Comparison of ENCODE assay signal across 11 cellular contexts in genomic region chr16:67961551-67961957, GRCh38. TPM values are rescaled to one million over a fixed set of nuclear protein-coding genes. Genes with fewer than 3 reads are reported as not detected.
DNase-seq lines count a peak whose midpoint lies in the region; ATAC-seq and TF ChIP-seq lines count a peak whose summit lies in the region.
"Had no signal": no experiment of that assay in that cellular context is flagged by ENCODE, and none has a peak within 500 bp of the region (broad histone marks: within the 10 kb centered on the region; RNA-seq: fewer than 3 reads in every experiment).

No MANE protein-coding gene starts in this region.

- 2% methylated on average over 6 of the region's 13 CpGs for WGBS in mammary epithelial cell (ENCODE audit: low coverage, missing lambda C conversion rate)

- no peaks in the 10 kb centered on the region for H3K27me3 Mint-ChIP-seq in osteocyte (ENCODE audit: unreplicated experiment)

- peaks cover 34% of the 10 kb centered on the region for H3K36me3 Mint-ChIP-seq in osteocyte (ENCODE audit: unreplicated experiment)

- dilution Hi-C loops in mammary epithelial cell (cut with HindIII; ENCODE audit: low sequenced_read_pairs) = no loop called here

- no peak overlapping the region for H3K9ac ChIP-seq in mammary epithelial cell (ENCODE audit: insufficient read depth, low read length)

- peak overlapping the region; percentile 59 for H3K4me2 ChIP-seq in mammary epithelial cell (ENCODE audit: insufficient read depth, low read depth, low read length)

- in situ Hi-C loops in mammary epithelial cell (cut with MboI; ENCODE audit: low sequenced_read_pairs in 2 of 2) = no loop called here

- peak overlapping the region; percentile 8 for H3K27ac ChIP-seq in mammary epithelial cell (ENCODE audit: insufficient read depth, low read depth, low read length)

- no peak for ATAC-seq in GM21381 (IDR thresholded peaks at IDR 0.05; ENCODE audit: unreplicated experiment)
- no peak for ATAC-seq in GM18907 (IDR thresholded peaks at IDR 0.05; ENCODE audit: unreplicated experiment)
- ATAC-seq in HG03159 (IDR thresholded peaks at IDR 0.05; ENCODE audit: unreplicated experiment) = no peak

- DNase-seq in DMS153 (lab: John Stamatoyannopoulos, UW) (peak; percentile 98), NCI-H2107 (lab: John Stamatoyannopoulos, UW) (peak; percentile 86), mammary epithelial cell (peak; percentile 99), osteocyte (ENCODE audit: extremely low spot score, unreplicated experiment) (no peak)
- DNase-seq in stimulated activated CD4-positive, alpha-beta T cell treated with anti-CD3 and anti-CD28 coated beads, Interleukin-2, amount 100 ng/mL, for 48 hours = no peak
- DNase-seq: NCI-H446 treated with DMSO at 0.1 percent for 48 hours had no signal

- no peak overlapping the region for H3K4me3 ChIP-seq in mammary epithelial cell (replicated peaks in 1 of 3; ENCODE audit: insufficient read depth in 1 of 3, low read depth in 2 of 3, low read length in 3 of 3)

- H3K9me3 ChIP-seq in mammary epithelial cell (replicated peaks; ENCODE audit: insufficient read depth, low read length) = no peaks in the 10 kb centered on the region

- H4K20me1 ChIP-seq in mammary epithelial cell (ENCODE audit: insufficient read depth, low read length) = no peaks in the 10 kb centered on the region

- H3K4me3 Mint-ChIP-seq in osteocyte (ENCODE audit: unreplicated experiment) = no peak overlapping the region
- H3K4me3 Mint-ChIP-seq: T-helper 1 cell treated with Interleukin-12 subunit alpha and Interleukin-12 subunit beta and Interleukin-4 antibody, amounts not matched to agents 30 μg/mL and 1 μg/mL, for 36 hours had no signal

- H3K4me1 ChIP-seq in mammary epithelial cell (ENCODE audit: insufficient read depth, low read length) = peaks cover 52% of the 10 kb centered on the region

- H3K36me3 ChIP-seq in mammary epithelial cell (ENCODE audit: insufficient read depth, low read length) = peaks cover 43% of the 10 kb centered on the region

- CTCF ChIA-PET in mammary epithelial cell (lab: Charles Lee; ENCODE audit: low non-redundant PET) = interaction anchor here (0.6 kb wide), 1 partner anchor 399 kb away, joined by 11 read pairs; no protein-coding TSS in a partner anchor

- no peaks in the 10 kb centered on the region for H3K27me3 ChIP-seq in mammary epithelial cell (ENCODE audit: insufficient read depth, low read length)

- peaks cover 71% of the 10 kb centered on the region for H3K79me2 ChIP-seq in mammary epithelial cell (ENCODE audit: insufficient read depth, low read length)

- H2AFZ ChIP-seq in mammary epithelial cell (ENCODE audit: low read depth, low read length) = no peak overlapping the region

- TF ChIP-seq CTCF in mammary epithelial cell (conservative IDR thresholded peaks at IDR 0.05 in 1 of 2, IDR thresholded peaks at IDR 0.05 in 1 of 2; ENCODE audit: extremely low read depth in 1 of 2, insufficient read depth in 1 of 2, low read depth in 1 of 2, low read length in 2 of 2) (no peak), osteocyte (IDR thresholded peaks at IDR 0.05) (no peak)

- BruUV-seq in mammary epithelial cell (replicated peaks; lab: Mats Ljungman, UMichigan) = no TSS peak

- intact Hi-C loops in mammary epithelial cell (cut with micrococcal nuclease) = loop anchor here (1.0 to 2.0 kb wide), 2 partner anchors 19 to 79 kb away; no protein-coding TSS in a partner anchor

- H3K4me1 Mint-ChIP-seq in osteocyte (ENCODE audit: unreplicated experiment) = peaks cover 51% of the 10 kb centered on the region

- no peaks in the 10 kb centered on the region for H3K9me3 Mint-ChIP-seq in osteocyte (ENCODE audit: unreplicated experiment)
- H3K9me3 Mint-ChIP-seq: T-helper 1 cell treated with Interleukin-12 subunit alpha and Interleukin-12 subunit beta and Interleukin-4 antibody, amounts not matched to agents 30 μg/mL and 1 μg/mL, for 36 hours had no signal

- H3K27ac Mint-ChIP-seq in osteocyte (ENCODE audit: unreplicated experiment) = peak overlapping the region; percentile 50
- H3K27ac Mint-ChIP-seq: T-helper 1 cell treated with Interleukin-12 subunit alpha and Interleukin-12 subunit beta and Interleukin-4 antibody, amounts not matched to agents 30 μg/mL and 1 μg/mL, for 36 hours had no signal

RNA-seq across cellular contexts. Expression of gene SLC12A4, which starts 6.9 kb away (rescaled TPM):
- total RNA-seq in mammary epithelial cell (100 to 1,000 TPM in 1 of 2 donors, 10 to 100 TPM in 1; 88.2 to 120 TPM), osteocyte (90.7 and 91.6 TPM in 2 replicates)
- polyA plus RNA-seq in mammary epithelial cell = 57.1 TPM
- polyA minus RNA-seq in mammary epithelial cell = 154 TPM

RNA-seq across cellular contexts. Expression of gene LCAT, which starts 17.6 kb away (rescaled TPM):
- total RNA-seq in mammary epithelial cell (10 to 100 TPM; 13.0 to 43.9 TPM), osteocyte (35.3 and 36.9 TPM in 2 replicates)
- polyA plus RNA-seq in mammary epithelial cell = 9.3 TPM
- 0.72 TPM for polyA minus RNA-seq in mammary epithelial cell

RNA-seq across cellular contexts. Expression of gene DPEP3, which starts 18.7 kb away (rescaled TPM):
- total RNA-seq in mammary epithelial cell (not detected), osteocyte (not detected in 2 replicates)
- polyA plus RNA-seq in mammary epithelial cell = not detected
- not detected for polyA minus RNA-seq in mammary epithelial cell
- total RNA-seq: aorta had no signal
- polyA plus RNA-seq: aorta had no signal

RNA-seq across cellular contexts. Expression of gene PSMB10, which starts 24.9 kb away (rescaled TPM):
- total RNA-seq in mammary epithelial cell (10 to 100 TPM in 1 of 2 donors, 1 to 10 TPM in 1; 9.2 to 23.8 TPM), osteocyte (58.3 and 59.0 TPM in 2 replicates)
- 15.7 TPM for polyA plus RNA-seq in mammary epithelial cell
- polyA minus RNA-seq in mammary epithelial cell = 4.5 TPM

RNA-seq across cellular contexts. Expression of gene CTRL, which starts 29.9 kb away (rescaled TPM):
- total RNA-seq in mammary epithelial cell = 1 to 10 TPM in 1 of 2 donors, under 1 TPM in 1; 0.17 to 1.2 TPM
- 0.46 TPM for polyA plus RNA-seq in mammary epithelial cell
- polyA minus RNA-seq in mammary epithelial cell = not detected
- 0.39 and 0.91 TPM in 2 replicates for total RNA-seq in osteocyte

Comparison
In these comparisons a context has a peak if more than half of its experiments do, and no peak if none do; other contexts are left out.
1. DNase-seq: peak in DMS153 (single experiment), NCI-H2107 (single experiment) and mammary epithelial cell (single experiment); none in osteocyte (single experiment) and stimulated activated CD4-positive, alpha-beta T cell treated with anti-CD3 and anti-CD28 coated beads, Interleukin-2, amount 100 ng/mL, for 48 hours (0 of 2).